Comparison of ENCODE assay signal across 9 cellular contexts in genomic region chr5:177389368-177390169, GRCh38. TPM values are rescaled to one million over a fixed set of nuclear protein-coding genes. Genes with fewer than 3 reads are reported as not detected.
DNase-seq lines count a peak whose midpoint lies in the region; ATAC-seq, FAIRE-seq and TF ChIP-seq lines count a peak whose summit lies in the region.
"Had no signal": no experiment of that assay in that cellular context is flagged by ENCODE, and none has a peak within 500 bp of the region (broad histone marks: within the 10 kb centered on the region; RNA-seq: fewer than 3 reads in every experiment).

No MANE protein-coding gene starts in this region.

- H3K9ac ChIP-seq in OCI-LY3 (ENCODE audit: low read length) = no peak overlapping the region; the same call in 1 of the 2 replicates

- H3K27ac ChIP-seq in CD4-positive, CD25-positive, alpha-beta regulatory T cell (ENCODE audit: insufficient read depth, low read length, poor library complexity, severe bottlenecking) = peak overlapping the region; percentile 73
- H3K27ac ChIP-seq in OCI-LY3 (ENCODE audit: low read length) (no peak overlapping the region), lung (ENCODE audit: low read depth in 1 of 2, low read length in 1 of 2) (peak overlapping the region in 1 of 2 donors; percentile 26), tibial nerve (no peak overlapping the region)
- H3K27ac ChIP-seq: HL-60 had no signal

- peaks cover 4 to 38% (median 21%) of the 10 kb centered on the region in 4 donors for H3K4me1 Mint-ChIP-seq in CD4-positive, CD25-positive, alpha-beta regulatory T cell

- peak overlapping the region; percentile 24; the same call in 1 of the 2 replicates for H2AFZ ChIP-seq in OCI-LY3 (ENCODE audit: low read depth, low read length)

- no peaks in the 10 kb centered on the region for H3K27me3 Mint-ChIP-seq in CD4-positive, CD25-positive, alpha-beta regulatory T cell

- FAIRE-seq in urothelium cell line (lab: Jason Lieb, UNC) = no peak

- H3K4me2 ChIP-seq in OCI-LY3 (ENCODE audit: low read length) = peak overlapping the region; percentile 58

- H3K4me3 Mint-ChIP-seq in CD4-positive, CD25-positive, alpha-beta regulatory T cell = peak overlapping the region in 3 of 4 donors; percentile 28 to 78 (median 45)

- no peaks in the 10 kb centered on the region for H3K27me3 ChIP-seq in CD4-positive, CD25-positive, alpha-beta regulatory T cell (ENCODE audit: control insufficient read depth, insufficient read depth, low read length)
- H3K27me3 ChIP-seq in OCI-LY3 (ENCODE audit: low read depth, low read length) (peaks cover 44% of the 10 kb centered on the region), lung (ENCODE audit: control insufficient read depth, insufficient read depth) (peaks cover 6% of the 10 kb centered on the region), tibial nerve (peaks cover 0 to 23% of the 10 kb centered on the region in 2 donors)

- peak; percentile 30 to 66 (median 45) for DNase-seq in CD4-positive, CD25-positive, alpha-beta regulatory T cell
- DNase-seq in amniotic stem cell (lab: John Stamatoyannopoulos, UW) = peak; percentile 68
- no peak for DNase-seq in lung (ENCODE audit: low spot score)
- no peak for DNase-seq in tibial nerve (ENCODE audit: low spot score in 2 of 2)
- DNase-seq in urothelium cell line (ENCODE audit: low spot score) = no peak
- DNase-seq in NCI-H524 treated with DMSO at 0.1 percent for 48 hours (lab: John Stamatoyannopoulos, UW) = no peak

- no peaks in the 10 kb centered on the region for H3K36me3 Mint-ChIP-seq in CD4-positive, CD25-positive, alpha-beta regulatory T cell

- H3K4me1 ChIP-seq in CD4-positive, CD25-positive, alpha-beta regulatory T cell (ENCODE audit: control insufficient read depth, insufficient read depth, low read length, poor library complexity, severe bottlenecking) = peaks cover 30% of the 10 kb centered on the region
- H3K4me1 ChIP-seq in OCI-LY3 (ENCODE audit: low read length) (peaks cover 23% of the 10 kb centered on the region), lung (ENCODE audit: control insufficient read depth in 2 of 2, insufficient read depth in 2 of 2, low read length in 2 of 2) (no peaks in the 10 kb centered on the region), tibial nerve (peaks cover 0 to 18% (median 0%) of the 10 kb centered on the region in 4 donors)

- H4K20me1 ChIP-seq in OCI-LY3 (ENCODE audit: insufficient read depth, low read length) = no peaks in the 10 kb centered on the region

- no peaks in the 10 kb centered on the region for H3K79me2 ChIP-seq in OCI-LY3 (ENCODE audit: low read length)

- H3K9me3 Mint-ChIP-seq in CD4-positive, CD25-positive, alpha-beta regulatory T cell = no peaks in the 10 kb centered on the region

- WGBS in lung, 2 donors = 28 to 60% methylated on average over 20 of the region's 20 CpGs
- 22 to 23% methylated on average over 20 of the region's 20 CpGs for WGBS in tibial nerve, 2 donors

- H3K4me3 ChIP-seq in CD4-positive, CD25-positive, alpha-beta regulatory T cell (ENCODE audit: low read depth, low read length) = peak overlapping the region; percentile 35
- H3K4me3 ChIP-seq in OCI-LY3 (ENCODE audit: low read length) = peak overlapping the region; percentile 23
- H3K4me3 ChIP-seq in lung = no peak overlapping the region
- no peak overlapping the region for H3K4me3 ChIP-seq in tibial nerve

- peak; percentile 74 to 75 for ATAC-seq in CD4-positive, CD25-positive, alpha-beta regulatory T cell (ENCODE audit: low read depth in 2 of 2)
- ATAC-seq in GM21576 (IDR thresholded peaks at IDR 0.05; ENCODE audit: unreplicated experiment) = peak; percentile 43
- ATAC-seq in lung (ENCODE audit: insufficient read depth, low FRiP score) = peak; percentile 54

- H3K9me3 ChIP-seq in CD4-positive, CD25-positive, alpha-beta regulatory T cell (ENCODE audit: control insufficient read depth in 2 of 2, low read length in 2 of 2) = no peaks in the 10 kb centered on the region
- H3K9me3 ChIP-seq in OCI-LY3 (ENCODE audit: insufficient read depth, low read length) (no peaks in the 10 kb centered on the region), lung (ENCODE audit: control insufficient read depth in 2 of 2, insufficient read depth in 1 of 2, low read length in 1 of 2) (no peaks in the 10 kb centered on the region), tibial nerve (no peaks in the 10 kb centered on the region)

- H3K36me3 ChIP-seq in CD4-positive, CD25-positive, alpha-beta regulatory T cell (ENCODE audit: control insufficient read depth, insufficient read depth, low read length) = no peaks in the 10 kb centered on the region
- H3K36me3 ChIP-seq in OCI-LY3 (replicated peaks; ENCODE audit: low read depth, low read length) (no peaks in the 10 kb centered on the region), lung (ENCODE audit: control insufficient read depth in 2 of 2, insufficient read depth in 2 of 2, low read length in 2 of 2) (no peaks in the 10 kb centered on the region), tibial nerve (no peaks in the 10 kb centered on the region)

- no peak for TF ChIP-seq CTCF in OCI-LY3 (IDR thresholded peaks at IDR 0.05; ENCODE audit: low read depth, low read length)
- TF ChIP-seq CTCF in lung (IDR thresholded peaks at IDR 0.05; ENCODE audit: control extremely low read depth, extremely low read depth) = no peak
- TF ChIP-seq CTCF in tibial nerve (IDR thresholded peaks at IDR 0.05) = no peak

- peak overlapping the region in 2 of 3 donors; percentile 81 to 90 for H3K27ac Mint-ChIP-seq in CD4-positive, CD25-positive, alpha-beta regulatory T cell

- no peak for TF ChIP-seq POLR2A in tibial nerve (IDR thresholded peaks at IDR 0.05)

- no peak for TF ChIP-seq EP300 in tibial nerve (IDR thresholded peaks at IDR 0.05)

RNA-seq across cellular contexts. Expression of gene SLC34A1, which starts 5.3 kb away (rescaled TPM):
- total RNA-seq in CD4-positive, CD25-positive, alpha-beta regulatory T cell = 0.20 TPM
- not detected for polyA plus RNA-seq in CD4-positive, CD25-positive, alpha-beta regulatory T cell
- total RNA-seq in lung = not detected
- under 1 TPM in 1 of 2 donors, not detected in 1; 0.02 TPM for polyA plus RNA-seq in lung
- not detected for total RNA-seq in tibial nerve

RNA-seq across cellular contexts. Expression of gene PFN3, which starts 10.9 kb away (rescaled TPM):
- total RNA-seq in CD4-positive, CD25-positive, alpha-beta regulatory T cell = not detected
- polyA plus RNA-seq in CD4-positive, CD25-positive, alpha-beta regulatory T cell = not detected
- total RNA-seq in lung (not detected), tibial nerve (not detected)
- polyA plus RNA-seq in lung = not detected

RNA-seq across cellular contexts. Expression of gene F12, which starts 19.8 kb away (rescaled TPM):
- total RNA-seq in CD4-positive, CD25-positive, alpha-beta regulatory T cell = 0.35 TPM
- under 1 TPM in 3 of 4 donors, not detected in 1; 0.16 to 0.94 (median 0.20) TPM for polyA plus RNA-seq in CD4-positive, CD25-positive, alpha-beta regulatory T cell
- total RNA-seq in lung = 1 to 10 TPM in 1 of 2 donors, not detected in 1; 1.4 TPM
- 1 to 10 TPM; 1.3 to 1.7 TPM for polyA plus RNA-seq in lung
- 1 to 10 TPM in 1 of 4 donors, under 1 TPM in 1, not detected in 2; 0.59 to 4.5 TPM for total RNA-seq in tibial nerve

RNA-seq across cellular contexts. Expression of gene RGS14, which starts 31.8 kb away (rescaled TPM):
- 93.3 TPM for total RNA-seq in CD4-positive, CD25-positive, alpha-beta regulatory T cell
- 10 to 100 TPM; 40.1 to 59.8 (median 52.7) TPM for polyA plus RNA-seq in CD4-positive, CD25-positive, alpha-beta regulatory T cell
- total RNA-seq in lung = 10 to 100 TPM in 1 of 2 donors, 1 to 10 TPM in 1; 9.3 to 28.8 TPM
- 10 to 100 TPM; 17.3 to 32.8 TPM for polyA plus RNA-seq in lung
- total RNA-seq in tibial nerve = 10 to 100 TPM; 10.2 to 29.6 (median 16.4) TPM

RNA-seq across cellular contexts. Expression of gene GRK6, which starts 36.9 kb away (rescaled TPM):
- 228 TPM for total RNA-seq in CD4-positive, CD25-positive, alpha-beta regulatory T cell
- polyA plus RNA-seq in CD4-positive, CD25-positive, alpha-beta regulatory T cell = 100 to 1,000 TPM in 2 of 4 donors, 10 to 100 TPM in 2; 79.2 to 127 (median 96.0) TPM
- 10 to 100 TPM; 22.4 to 58.1 TPM for total RNA-seq in lung
- polyA plus RNA-seq in lung = 10 to 100 TPM; 20.7 to 68.0 TPM
- 10 to 100 TPM; 19.4 to 26.4 (median 23.2) TPM for total RNA-seq in tibial nerve

Comparison
In these comparisons a context has a peak if more than half of its experiments do, and no peak if none do; other contexts are left out.
1. DNase-seq: peak in CD4-positive, CD25-positive, alpha-beta regulatory T cell (3 of 3) and amniotic stem cell (single experiment); none in lung (single experiment), tibial nerve (0 of 2), urothelium cell line (single experiment) and NCI-H524 treated with DMSO at 0.1 percent for 48 hours (single experiment).
2. H3K4me3 ChIP-seq: peak in CD4-positive, CD25-positive, alpha-beta regulatory T cell (single experiment) and OCI-LY3 (single experiment); none in lung (single experiment) and tibial nerve (0 of 4).
3. Peak in every context shown above with its lines, with median percentiles within 50 percentile points of each other: ATAC-seq.